8 cellular contexts compared by ENCODE assay signal in the genomic region with DNA sequence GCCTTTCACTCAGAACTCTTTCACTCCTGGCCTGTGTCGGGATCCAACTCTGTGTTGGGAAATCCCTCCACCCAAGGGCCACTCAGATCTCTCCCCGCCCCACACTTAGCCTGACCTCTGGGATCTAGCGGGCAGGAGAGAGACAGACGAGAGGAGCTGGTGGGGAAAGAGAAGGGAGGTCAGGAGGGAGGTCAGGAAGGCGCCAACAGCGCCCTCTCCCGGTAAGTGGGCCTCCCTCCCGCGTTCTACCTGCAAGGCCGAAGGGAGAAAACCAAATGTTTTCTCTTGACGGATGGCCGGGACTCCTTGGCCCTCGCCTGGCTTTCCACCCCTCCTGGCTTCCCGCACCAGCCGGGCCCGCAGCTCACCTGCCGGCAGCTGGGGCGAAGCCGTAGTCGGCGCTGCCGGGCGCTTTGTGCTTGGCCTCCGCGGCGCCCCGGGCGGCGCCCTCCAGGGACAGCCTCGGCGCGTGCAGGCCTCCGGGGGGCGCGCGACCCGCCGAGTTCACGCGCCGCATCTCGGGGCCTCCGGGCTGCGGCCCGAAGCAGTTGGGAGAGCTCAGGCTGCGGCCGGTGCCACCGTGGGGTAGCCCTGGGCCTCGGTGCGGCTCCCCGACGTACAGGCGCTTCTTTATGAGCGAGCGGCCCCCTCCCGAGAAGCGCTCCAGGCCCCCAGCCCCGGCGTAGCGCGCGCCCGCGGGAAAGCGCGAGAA. TPM values are rescaled to one million over a fixed set of nuclear protein-coding genes. Genes with fewer than 3 reads are reported as not detected.
DNase-seq lines count a peak whose midpoint lies in the region; ATAC-seq and TF ChIP-seq lines count a peak whose summit lies in the region.

No MANE protein-coding gene starts in this region.

- H3K4me3 ChIP-seq in epithelial cell of esophagus (ENCODE audit: low read length) = no peak overlapping the region

- ATAC-seq in GM18517 (IDR thresholded peaks at IDR 0.05; ENCODE audit: unreplicated experiment) (peak; percentile 67), naive B cell (ENCODE audit: low read depth in 2 of 2) (peak; percentile 83 to 87)
- peak; percentile 76 for ATAC-seq in stimulated activated memory B cell treated with anti-CD40 and anti-IgM and Interleukin-4, amounts not matched to agents 10 μg/mL and 1 μg/mL and 100 μg/mL, for 72 hours

- peak; percentile 33 for TF ChIP-seq CTCF in epithelial cell of esophagus (IDR thresholded peaks at IDR 0.05; ENCODE audit: insufficient read depth, low read depth, low read length, missing control alignments)

- peak overlapping the region in 1 of 6 donors; percentile 83 for H3K27ac Mint-ChIP-seq in naive B cell
- H3K27ac Mint-ChIP-seq in stimulated activated memory B cell treated with anti-CD40 and anti-IgM and Interleukin-4, amounts not matched to agents 10 μg/mL and 1 μg/mL and 100 μg/mL, for 72 hours = no peak overlapping the region

- peaks cover 6 to 10% (median 7%) of the 10 kb centered on the region in 3 donors for H3K4me1 Mint-ChIP-seq in naive B cell
- peaks cover 6% of the 10 kb centered on the region for H3K4me1 Mint-ChIP-seq in stimulated activated memory B cell treated with anti-CD40 and anti-IgM and Interleukin-4, amounts not matched to agents 10 μg/mL and 1 μg/mL and 100 μg/mL, for 72 hours

- no peaks in the 10 kb centered on the region for H3K36me3 Mint-ChIP-seq in naive B cell
- H3K36me3 Mint-ChIP-seq in stimulated activated memory B cell treated with anti-CD40 and anti-IgM and Interleukin-4, amounts not matched to agents 10 μg/mL and 1 μg/mL and 100 μg/mL, for 72 hours = no peaks in the 10 kb centered on the region

- no peaks in the 10 kb centered on the region for H3K9me3 Mint-ChIP-seq in naive B cell
- no peaks in the 10 kb centered on the region for H3K9me3 Mint-ChIP-seq in stimulated activated memory B cell treated with anti-CD40 and anti-IgM and Interleukin-4, amounts not matched to agents 10 μg/mL and 1 μg/mL and 100 μg/mL, for 72 hours

- DNase-seq in KG1 (lab: John Stamatoyannopoulos, UW) (peak; percentile 57), epithelial cell of esophagus (ENCODE audit: low read depth) (no peak), naive B cell (peak; percentile 54), NCI-H2029 treated with DMSO at 0.1 percent for 48 hours (lab: John Stamatoyannopoulos, UW) (no peak), AG20443 (ENCODE audit: low spot score) (no peak)
- DNase-seq in activated CD8-positive, alpha-beta memory T cell treated with anti-CD3 and anti-CD28 coated beads for 48 hours (ENCODE audit: low read depth in 2 of 3, low spot score in 2 of 3) = peak; percentile 38 to 67 (median 63)

- H3K27me3 Mint-ChIP-seq in naive B cell = peaks cover 0 to 42% (median 31%) of the 10 kb centered on the region in 3 donors
- peaks cover 40% of the 10 kb centered on the region for H3K27me3 Mint-ChIP-seq in stimulated activated memory B cell treated with anti-CD40 and anti-IgM and Interleukin-4, amounts not matched to agents 10 μg/mL and 1 μg/mL and 100 μg/mL, for 72 hours

- peak overlapping the region; percentile 26 to 86 (median 73) for H3K4me3 Mint-ChIP-seq in naive B cell
- peak overlapping the region; percentile 54 for H3K4me3 Mint-ChIP-seq in stimulated activated memory B cell treated with anti-CD40 and anti-IgM and Interleukin-4, amounts not matched to agents 10 μg/mL and 1 μg/mL and 100 μg/mL, for 72 hours

RNA-seq across cellular contexts. Expression of gene C6orf132, which starts 38.2 kb away (rescaled TPM):
- not detected for polyA plus RNA-seq in naive B cell (ENCODE audit: low read depth in 6 of 6)

RNA-seq across cellular contexts. Expression of gene TAF8, which starts 53.9 kb away (rescaled TPM):
- 10 to 100 TPM; 10.3 to 25.6 (median 18.6) TPM for polyA plus RNA-seq in naive B cell (ENCODE audit: low read depth in 6 of 6)

Comparison
In these comparisons a context has a peak if more than half of its experiments do, and no peak if none do; other contexts are left out.
1. DNase-seq: peak in KG1 (single experiment), activated CD8-positive, alpha-beta memory T cell treated with anti-CD3 and anti-CD28 coated beads for 48 hours (3 of 3) and naive B cell (single experiment); none in epithelial cell of esophagus (single experiment), NCI-H2029 treated with DMSO at 0.1 percent for 48 hours (single experiment) and AG20443 (single experiment).
2. Peak in every context shown above with its lines, with median percentiles within 50 percentile points of each other: ATAC-seq.